In the genomic region with DNA sequence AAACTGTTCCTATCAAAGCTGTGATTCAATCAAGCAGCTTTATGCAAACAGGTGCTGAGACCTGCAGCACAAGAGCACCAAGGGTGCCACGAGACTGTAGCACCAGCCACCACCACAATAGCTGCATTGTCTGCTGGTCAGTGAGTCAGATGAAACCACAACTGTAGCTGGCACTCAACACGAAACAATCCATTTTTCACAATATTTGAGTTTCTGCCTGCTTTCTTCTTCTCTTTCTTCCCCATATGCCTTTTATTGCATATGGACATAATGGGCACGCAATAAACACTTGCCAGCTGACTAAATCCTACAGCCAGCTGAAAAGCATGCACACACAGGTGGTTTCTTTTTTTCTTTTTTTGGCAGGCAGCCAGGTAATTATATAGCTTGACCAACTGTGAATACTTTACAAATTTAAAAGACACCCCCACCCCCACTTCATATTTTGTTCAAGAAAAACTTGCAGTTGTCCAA, we compare ENCODE assay signal across 1 cellular context.
TF ChIP-seq lines count a peak whose summit lies in the region.

No MANE protein-coding gene starts in this region.

TF ChIP-seq in HCT116, 20 proteins besides CTCF, POLR2A, EP300 and RAD21 (continued from another document):
- TF ChIP-seq, protein P1, sequence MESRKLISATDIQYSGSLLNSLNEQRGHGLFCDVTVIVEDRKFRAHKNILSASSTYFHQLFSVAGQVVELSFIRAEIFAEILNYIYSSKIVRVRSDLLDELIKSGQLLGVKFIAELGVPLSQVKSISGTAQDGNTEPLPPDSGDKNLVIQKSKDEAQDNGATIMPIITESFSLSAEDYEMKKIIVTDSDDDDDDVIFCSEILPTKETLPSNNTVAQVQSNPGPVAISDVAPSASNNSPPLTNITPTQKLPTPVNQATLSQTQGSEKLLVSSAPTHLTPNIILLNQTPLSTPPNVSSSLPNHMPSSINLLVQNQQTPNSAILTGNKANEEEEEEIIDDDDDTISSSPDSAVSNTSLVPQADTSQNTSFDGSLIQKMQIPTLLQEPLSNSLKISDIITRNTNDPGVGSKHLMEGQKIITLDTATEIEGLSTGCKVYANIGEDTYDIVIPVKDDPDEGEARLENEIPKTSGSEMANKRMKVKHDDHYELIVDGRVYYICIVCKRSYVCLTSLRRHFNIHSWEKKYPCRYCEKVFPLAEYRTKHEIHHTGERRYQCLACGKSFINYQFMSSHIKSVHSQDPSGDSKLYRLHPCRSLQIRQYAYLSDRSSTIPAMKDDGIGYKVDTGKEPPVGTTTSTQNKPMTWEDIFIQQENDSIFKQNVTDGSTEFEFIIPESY (IDR thresholded peaks at IDR 0.05; ENCODE audit: extremely low read depth, insufficient replicate concordance, low read length), result no peak
- TF ChIP-seq SP1 (IDR thresholded peaks at IDR 0.05; ENCODE audit: low read depth) (peak; percentile 80), TCF7L2 (IDR thresholded peaks at IDR 0.05; ENCODE audit: borderline replicate concordance, extremely low read depth, insufficient read depth, insufficient read length) (peak; percentile 59), SIN3A (IDR thresholded peaks at IDR 0.05; ENCODE audit: low read depth) (peak; percentile 57), CEBPB (IDR thresholded peaks at IDR 0.05; ENCODE audit: low read depth) (peak; percentile 60; the same call in 1 of the 2 replicates), EGR1 (IDR thresholded peaks at IDR 0.05; ENCODE audit: low read depth) (0 out of 2 replicates have a peak, but pooled peaks have one; percentile 11), ZFX (IDR thresholded peaks at IDR 0.05) (no peak)
